30 cellular contexts compared by ENCODE assay signal in genomic region chr2:171729952-171730317, GRCh38.
"Had no signal": no experiment of that assay in that cellular context is flagged by ENCODE, and none has a peak within 500 bp of the region (broad histone marks: within the 10 kb centered on the region; RNA-seq: fewer than 3 reads in every experiment).

No MANE protein-coding gene starts in this region.

- H3K27ac Mint-ChIP-seq: immature natural killer cell; mesothelial cell of epicardium; naive B cell; natural killer cell; nephron progenitor cell; progenitor cell of endocrine pancreas; stimulated activated effector memory CD8-positive, alpha-beta T cell treated with anti-CD3 and anti-CD28 coated beads, Interleukin-12 subunit alpha, Interleukin-12 subunit beta, amount 100 ng/mL, for 72 hours; stimulated activated naive CD8-positive, alpha-beta T cell treated with anti-CD3 and anti-CD28 coated beads, Interleukin-15, Interleukin-2, amounts not matched to agents 100 ng/mL and 50 ng/mL, for 24 hours had no signal

- H3K9me3 Mint-ChIP-seq: immature natural killer cell; mesothelial cell of epicardium; naive B cell; natural killer cell; nephron progenitor cell; stimulated activated effector memory CD8-positive, alpha-beta T cell treated with anti-CD3 and anti-CD28 coated beads, Interleukin-12 subunit alpha, Interleukin-12 subunit beta, amount 100 ng/mL, for 72 hours; stimulated activated naive CD8-positive, alpha-beta T cell treated with anti-CD3 and anti-CD28 coated beads, Interleukin-15, Interleukin-2, amounts not matched to agents 100 ng/mL and 50 ng/mL, for 24 hours had no signal

- H3K27ac ChIP-seq: heart left ventricle, ovary, right atrium auricular region, skin epidermis, suprapubic skin, thoracic aorta, tibial artery, uterus had no signal

- FAIRE-seq: islet of Langerhans, kidney had no signal

- H3K4me1 Mint-ChIP-seq: immature natural killer cell; naive B cell; nephron progenitor cell; stimulated activated effector memory CD8-positive, alpha-beta T cell treated with anti-CD3 and anti-CD28 coated beads, Interleukin-12 subunit alpha, Interleukin-12 subunit beta, amount 100 ng/mL, for 72 hours had no signal

- H3K36me3 ChIP-seq: ovary, uterus had no signal

- DNase-seq: heart left ventricle; hypothalamus; immature natural killer cell; kidney; left colon; left ventricle myocardium superior; mesendoderm; naive B cell; natural killer cell; nephron progenitor cell; ovary; stimulated activated CD4-positive, alpha-beta T cell treated with anti-CD3 and anti-CD28 coated beads, Interleukin-12 subunit alpha, Interleukin-12 subunit beta, amount 100 ng/mL, for 4 hours; stimulated activated CD4-positive, alpha-beta T cell treated with anti-CD3 and anti-CD28 coated beads, Interleukin-15, amount 100 ng/mL, for 24 hours; stimulated activated CD4-positive, alpha-beta T cell treated with anti-CD3 and anti-CD28 coated beads, Interleukin-2, amount 100 ng/mL, for 24 hours; stimulated activated CD4-positive, alpha-beta T cell treated with anti-CD3 and anti-CD28 coated beads, Interleukin-4, amount 100 ng/mL, for 1 hour; stimulated activated naive CD4-positive, alpha-beta T cell; tibial artery; trophoblast cell; uterus had no signal

- H3K4me3 Mint-ChIP-seq: immature natural killer cell; mesothelial cell of epicardium; naive B cell; natural killer cell; nephron progenitor cell; stimulated activated effector memory CD8-positive, alpha-beta T cell treated with anti-CD3 and anti-CD28 coated beads, Interleukin-12 subunit alpha, Interleukin-12 subunit beta, amount 100 ng/mL, for 72 hours; stimulated activated naive CD8-positive, alpha-beta T cell treated with anti-CD3 and anti-CD28 coated beads, Interleukin-15, Interleukin-2, amounts not matched to agents 100 ng/mL and 50 ng/mL, for 24 hours had no signal

- H3K9me3 ChIP-seq: heart left ventricle, ovary, right atrium auricular region, suprapubic skin, thoracic aorta, tibial artery, uterus had no signal

- H3K27me3 Mint-ChIP-seq: naive B cell; progenitor cell of endocrine pancreas; stimulated activated naive CD8-positive, alpha-beta T cell treated with anti-CD3 and anti-CD28 coated beads, Interleukin-15, Interleukin-2, amounts not matched to agents 100 ng/mL and 50 ng/mL, for 24 hours had no signal

- ATAC-seq: heart left ventricle; left colon; left ventricle myocardium superior; natural killer cell; sciatic nerve; stimulated activated effector memory CD8-positive, alpha-beta T cell treated with anti-CD3 and anti-CD28 coated beads, Interleukin-12 subunit alpha, Interleukin-12 subunit beta, amount 100 ng/mL, for 72 hours had no signal

- H3K27me3 ChIP-seq: heart left ventricle, ovary, right atrium auricular region, suprapubic skin, tibial artery, uterus had no signal

- H3K4me3 ChIP-seq: heart left ventricle, lung, ovary, right atrium auricular region, skin epidermis, suprapubic skin, thoracic aorta, tibial artery, uterus had no signal

- H3K4me1 ChIP-seq: heart left ventricle, right atrium auricular region, suprapubic skin, tibial artery, uterus had no signal
